ENCODE assay signal across 21 cellular contexts in the genomic region with DNA sequence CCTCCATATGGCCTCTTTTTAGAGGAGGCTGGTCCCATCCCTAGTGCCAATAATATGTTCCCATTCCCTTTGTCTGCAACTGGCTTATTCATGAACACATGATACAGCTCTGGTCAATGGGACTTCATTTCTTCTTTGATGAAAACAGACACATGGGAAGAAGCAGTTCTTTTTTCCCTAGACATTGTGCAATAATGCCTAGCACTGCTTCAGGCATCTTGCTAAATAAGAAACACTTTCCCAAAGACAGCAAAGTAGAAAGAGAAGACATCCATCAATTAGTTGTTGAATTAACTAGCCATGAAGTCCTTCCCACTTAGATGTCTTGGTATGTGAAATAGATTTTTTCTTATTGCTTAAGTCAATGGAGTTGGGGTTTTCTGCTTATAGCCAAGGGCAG. TPM values are rescaled to one million over a fixed set of nuclear protein-coding genes. Genes with fewer than 3 reads are reported as not detected.
DNase-seq lines count a peak whose midpoint lies in the region; ATAC-seq, FAIRE-seq and TF ChIP-seq lines count a peak whose summit lies in the region.
"Had no signal": no experiment of that assay in that cellular context is flagged by ENCODE, and none has a peak within 500 bp of the region (broad histone marks: within the 10 kb centered on the region; RNA-seq: fewer than 3 reads in every experiment).

No MANE protein-coding gene starts in this region.

- DNase-seq in AG10803 (ENCODE audit: low read depth) = peak; percentile 6
- peak; percentile 23 for DNase-seq in adipocyte (ENCODE audit: low read depth)
- DNase-seq in foreskin melanocyte = peak; percentile 50
- no peak for DNase-seq in trophoblast cell
- no peak for DNase-seq in urothelium cell line (ENCODE audit: low spot score)
- DNase-seq in SW480 (ENCODE audit: low spot score) = no peak
- DNase-seq: 8988T; ACHN; C1 segment of cervical spinal cord; Caco-2; CD4-positive, alpha-beta memory T cell; DMS153; DND-41; GOT3; HFFc6 had no signal

- no peak overlapping the region for H4K12ac ChIP-seq in trophoblast cell (ENCODE audit: low read depth, low read length)

- H3K4me3 ChIP-seq in AG10803 (ENCODE audit: low read length) (no peak overlapping the region), adipocyte (ENCODE audit: low read length) (no peak overlapping the region), trophoblast cell (ENCODE audit: low read depth, low read length) (no peak overlapping the region)
- H3K4me3 ChIP-seq: A549, HAP-1 had no signal

- H2BK120ac ChIP-seq in trophoblast cell (ENCODE audit: insufficient read depth, low read length, poor library complexity) = no peak overlapping the region

- H3K4me2 ChIP-seq in trophoblast cell (ENCODE audit: low read length) = no peak overlapping the region
- H3K4me2 ChIP-seq: A549 had no signal

- H4K8ac ChIP-seq in trophoblast cell (ENCODE audit: low read depth, low read length) = no peak overlapping the region

- no peaks in the 10 kb centered on the region for H3K79me1 ChIP-seq in trophoblast cell (ENCODE audit: low read length)

- H2AK5ac ChIP-seq in trophoblast cell (ENCODE audit: low read length) = no peak overlapping the region

- no peak overlapping the region for H2BK12ac ChIP-seq in trophoblast cell (ENCODE audit: low read length)

- peaks cover 7% of the 10 kb centered on the region for H3K4me1 ChIP-seq in adipocyte (ENCODE audit: control insufficient read depth, insufficient read depth, low read length)
- no peaks in the 10 kb centered on the region for H3K4me1 ChIP-seq in trophoblast cell (ENCODE audit: control insufficient read depth in 1 of 2, insufficient read depth in 2 of 2, low read length in 2 of 2)
- H3K4me1 ChIP-seq: A549, Caco-2, HAP-1 had no signal

- H3K4ac ChIP-seq in trophoblast cell (ENCODE audit: low read depth, low read length) = no peak overlapping the region

- TF ChIP-seq CTCF in AG10803 (conservative IDR thresholded peaks at IDR 0.05; ENCODE audit: low read length) = no peak

- no peak overlapping the region for H3K18ac ChIP-seq in trophoblast cell (ENCODE audit: low read length)

- H2AFZ ChIP-seq in trophoblast cell (ENCODE audit: insufficient read depth, low read length, poor library complexity) = no peak overlapping the region

- H3K27ac ChIP-seq in trophoblast cell (ENCODE audit: low read depth, low read length) = no peak overlapping the region
- H3K27ac ChIP-seq: A549 had no signal

- H3K9me3 ChIP-seq in adipocyte (ENCODE audit: control insufficient read depth, low read length) (no peaks in the 10 kb centered on the region), trophoblast cell (ENCODE audit: insufficient read depth, low read depth, low read length) (no peaks in the 10 kb centered on the region)
- H3K9me3 ChIP-seq: A549, Caco-2, HAP-1 had no signal

- no peak overlapping the region for H3K14ac ChIP-seq in trophoblast cell (ENCODE audit: low read length)

- no peak overlapping the region for H4K91ac ChIP-seq in trophoblast cell (ENCODE audit: low read depth, low read length)

- peaks cover 4% of the 10 kb centered on the region for H3K27me3 ChIP-seq in adipocyte (replicated peaks; ENCODE audit: control insufficient read depth, insufficient read depth, low read length)
- H3K27me3 ChIP-seq in trophoblast cell (ENCODE audit: insufficient read depth, low read length) = no peaks in the 10 kb centered on the region

- H3K23ac ChIP-seq in trophoblast cell (ENCODE audit: low read length) = peak overlapping the region; percentile 75

- H2BK5ac ChIP-seq in trophoblast cell (ENCODE audit: low read depth, low read length, poor library complexity) = no peak overlapping the region

- H3K36me3 ChIP-seq in adipocyte (ENCODE audit: control insufficient read depth, insufficient read depth, low read length, severe bottlenecking) = no peaks in the 10 kb centered on the region
- no peaks in the 10 kb centered on the region for H3K36me3 ChIP-seq in trophoblast cell (ENCODE audit: control insufficient read depth in 1 of 2, insufficient read depth in 2 of 2, low read length in 2 of 2)
- H3K36me3 ChIP-seq: HAP-1 had no signal

- H3K79me2 ChIP-seq in trophoblast cell (ENCODE audit: control insufficient read depth, insufficient read depth, low read length, poor library complexity) = no peaks in the 10 kb centered on the region

- no peak for FAIRE-seq in urothelium cell line (lab: Jason Lieb, UNC)
- FAIRE-seq: A549, G401.6, GM12892, H54 had no signal

- H3K9ac ChIP-seq in adipocyte (ENCODE audit: low read length) = no peak overlapping the region
- no peak overlapping the region for H3K9ac ChIP-seq in trophoblast cell (ENCODE audit: low read length)

- no peak for ATAC-seq in HG03159 (IDR thresholded peaks at IDR 0.05; ENCODE audit: unreplicated experiment)
- ATAC-seq: A549 had no signal

RNA-seq across cellular contexts. Expression of a gene that starts 40.1 kb away (rescaled TPM):
- not detected in 2 replicates for polyA plus RNA-seq in trophoblast cell (2013)
- polyA plus RNA-seq: CD4-positive, alpha-beta memory T cell had no signal

Comparison
In these comparisons a context has a peak if more than half of its experiments do, and no peak if none do; other contexts are left out.
1. DNase-seq: peak in AG10803 (single experiment), adipocyte (single experiment) and foreskin melanocyte (single experiment); none in trophoblast cell (0 of 2), urothelium cell line (single experiment) and SW480 (single experiment).